In genomic region chr5:69166686-69167487, GRCh38 we compare ENCODE assay signal across 8 cellular contexts. TPM values are rescaled to one million over a fixed set of nuclear protein-coding genes. Genes with fewer than 3 reads are reported as not detected.
DNase-seq lines count a peak whose midpoint lies in the region; ATAC-seq and TF ChIP-seq lines count a peak whose summit lies in the region.

Gene CCNB1, plus strand, starts transcription at chr5:69167150. Its CDS starts 113 bp downstream, at chr5:69167263.

- TF ChIP-seq POLR2A in GM10847 (IDR thresholded peaks at IDR 0.05; ENCODE audit: extremely low read depth, insufficient read length) (peak; percentile 51), testis (IDR thresholded peaks at IDR 0.05) (no peak)

- peak within 1 kb of the TSS; percentile 91 for H3K4me3 Mint-ChIP-seq in activated naive CD4-positive, alpha-beta T cell treated with anti-CD3 and anti-CD28 coated beads, Interleukin-2, amount 50 U/mL, for 24 hours

- H3K27ac ChIP-seq in testis: peak within 1 kb of the TSS; percentile 56 to 62

- no peaks in the 10 kb centered on the region for H3K27me3 Mint-ChIP-seq in activated naive CD4-positive, alpha-beta T cell treated with anti-CD3 and anti-CD28 coated beads, Interleukin-2, amount 50 U/mL, for 24 hours

- H3K4me1 Mint-ChIP-seq in activated naive CD4-positive, alpha-beta T cell treated with anti-CD3 and anti-CD28 coated beads, Interleukin-2, amount 50 U/mL, for 24 hours: peaks cover 24% of the 10 kb centered on the region

- no peaks in the 10 kb centered on the region for H3K36me3 ChIP-seq in testis (ENCODE audit: low read depth, missing control alignments)

- H3K9me3 ChIP-seq in testis: no peaks in the 10 kb centered on the region

- no peak for TF ChIP-seq CTCF in omental fat pad (IDR thresholded peaks at IDR 0.05)
- no peak for TF ChIP-seq CTCF in testis (IDR thresholded peaks at IDR 0.05)

- no peaks in the 10 kb centered on the region for H3K4me1 ChIP-seq in testis

- no peaks in the 10 kb centered on the region for H3K27me3 ChIP-seq in testis

- ATAC-seq in HG02642 (IDR thresholded peaks at IDR 0.05; ENCODE audit: poor library complexity, unreplicated experiment) (peak; percentile 99), omental fat pad (ENCODE audit: low FRiP score) (peak; percentile 100)

- WGBS in testis, 2 donors: 1% methylated on average over 30 to 50 of the region's 50 CpGs

- peak within 1 kb of the TSS; percentile 66 to 79 for H3K4me3 ChIP-seq in testis

- DNase-seq in NCI-H1105 (lab: John Stamatoyannopoulos, UW): peak; percentile 93
- DNase-seq in SKM-1 (lab: John Stamatoyannopoulos, UW; ENCODE audit: unreplicated experiment): peak; percentile 95
- DNase-seq in glomerular endothelial cell (ENCODE audit: extremely low read depth, low read depth, low spot score): peak; percentile 77
- peak; percentile 83 for DNase-seq in omental fat pad (ENCODE audit: low spot score)
- peak; percentile 99 for DNase-seq in testis

- peak within 1 kb of the TSS; percentile 44 for H3K27ac Mint-ChIP-seq in activated naive CD4-positive, alpha-beta T cell treated with anti-CD3 and anti-CD28 coated beads, Interleukin-2, amount 50 U/mL, for 24 hours

- no peaks in the 10 kb centered on the region for H3K9me3 Mint-ChIP-seq in activated naive CD4-positive, alpha-beta T cell treated with anti-CD3 and anti-CD28 coated beads, Interleukin-2, amount 50 U/mL, for 24 hours

- intact Hi-C loops in testis (cut with DNase I; ENCODE audit: low total_unique reads): no loop called here

- no peaks in the 10 kb centered on the region for H3K36me3 Mint-ChIP-seq in activated naive CD4-positive, alpha-beta T cell treated with anti-CD3 and anti-CD28 coated beads, Interleukin-2, amount 50 U/mL, for 24 hours

RNA-seq across cellular contexts. Expression of gene CCNB1, which starts in this region (rescaled TPM):
- 23.3 and 47.8 TPM in 2 replicates for total RNA-seq in glomerular endothelial cell
- total RNA-seq in omental fat pad: 10 to 100 TPM in 1 of 4 donors, 1 to 10 TPM in 3; 1.9 to 11.9 (median 2.7) TPM
- 10 to 100 TPM; 35.2 to 41.8 TPM for total RNA-seq in testis
- 75.9 TPM for polyA plus RNA-seq in testis (ENCODE audit: insufficient read depth, low read depth, low replicate concordance)

Comparison
In these comparisons a context has a peak if more than half of its experiments do, and no peak if none do; other contexts are left out.
1. Peak in every context shown above with its lines: DNase-seq, ATAC-seq, H3K4me3 ChIP-seq and H3K27ac ChIP-seq.